In genomic region chr17:73199751-73200317, GRCh38 we compare ENCODE assay signal across 23 cellular contexts. TPM values are rescaled to one million over a fixed set of nuclear protein-coding genes. Genes with fewer than 3 reads are reported as not detected.
DNase-seq lines count a peak whose midpoint lies in the region; ATAC-seq, FAIRE-seq and TF ChIP-seq lines count a peak whose summit lies in the region.
"Had no signal": no experiment of that assay in that cellular context is flagged by ENCODE, and none has a peak within 500 bp of the region (broad histone marks: within the 10 kb centered on the region; RNA-seq: fewer than 3 reads in every experiment).

No MANE protein-coding gene starts in this region.

- H3K4me3 Mint-ChIP-seq in activated naive CD8-positive, alpha-beta T cell: no peak overlapping the region
- no peak overlapping the region for H3K4me3 Mint-ChIP-seq in activated naive CD8-positive, alpha-beta T cell treated with anti-CD3 and anti-CD28 coated beads, Interleukin-2, amount 50 U/mL, for 24 hours
- H3K4me3 Mint-ChIP-seq: GM23338, HFFc6 had no signal

- BruUV-seq in HepG2 (replicated peaks; lab: Mats Ljungman, UMichigan): no TSS peak

- H3K27ac Mint-ChIP-seq in activated naive CD8-positive, alpha-beta T cell: peak overlapping the region; percentile 70
- H3K27ac Mint-ChIP-seq in activated naive CD8-positive, alpha-beta T cell treated with anti-CD3 and anti-CD28 coated beads, Interleukin-2, amount 50 U/mL, for 24 hours: no peak overlapping the region
- H3K27ac Mint-ChIP-seq: GM23338, HFFc6 had no signal

- H3K9ac ChIP-seq in HepG2 (ENCODE audit: insufficient read depth, low read depth, low read length): no peak overlapping the region

- no peaks in the 10 kb centered on the region for H3K27me3 Mint-ChIP-seq in activated naive CD8-positive, alpha-beta T cell
- H3K27me3 Mint-ChIP-seq in activated naive CD8-positive, alpha-beta T cell treated with anti-CD3 and anti-CD28 coated beads, Interleukin-2, amount 50 U/mL, for 24 hours: no peaks in the 10 kb centered on the region
- H3K27me3 Mint-ChIP-seq: CD4-positive, alpha-beta memory T cell; IgD-negative memory B cell had no signal

- POLR2A ChIA-PET in HepG2 (lab: Yijun Ruan, JAX): interaction anchor here (2.3 to 4.4 kb wide), 2 partner anchors 7 to 32 kb away, joined by 11 to 47 read pairs; partner anchors contain the start of gene COG1

- H3K9me3 ChIP-seq in HepG2 (ENCODE audit: low read length): no peaks in the 10 kb centered on the region

- intact Hi-C loops in HepG2 (cut with micrococcal nuclease; ENCODE audit: unreplicated experiment): loop anchor here (2.0 to 5.0 kb wide), 4 partner anchors 31 to 608 kb away; partner anchors contain the start of gene CDC42EP4

- FAIRE-seq in HepG2 (lab: Jason Lieb, UNC): no peak
- FAIRE-seq: A204.1, GM12892, GM18507, H54, HTR-8/SVneo had no signal

- TF ChIP-seq POLR2A in HepG2 (IDR thresholded peaks at IDR 0.05; ENCODE audit: insufficient read depth in 1 of 2, low read depth in 2 of 2, low read length in 2 of 2): no peak

- H3K27me3 ChIP-seq in HepG2 (ENCODE audit: control insufficient read depth in 1 of 2, insufficient read depth in 2 of 2, low read length in 2 of 2): no peaks in the 10 kb centered on the region

- no peak for ATAC-seq in activated naive CD8-positive, alpha-beta T cell treated with anti-CD3 and anti-CD28 coated beads, Interleukin-2, amount 50 U/mL, for 24 hours
- ATAC-seq in HepG2: no peak
- ATAC-seq: GM23338, HCT116 had no signal

- TF ChIP-seq EP300 in HepG2 (IDR thresholded peaks at IDR 0.05; ENCODE audit: low read depth in 2 of 2, low read length in 2 of 2) (no peak), HepG2 (CRISPR knock-in tag; IDR thresholded peaks at IDR 0.05; ENCODE audit: borderline replicate concordance) (no peak)

- no peak overlapping the region for H2AFZ ChIP-seq in HepG2 (ENCODE audit: low read length)
- H2AFZ ChIP-seq: GM23338 had no signal

- no peaks in the 10 kb centered on the region for H3K9me3 Mint-ChIP-seq in activated naive CD8-positive, alpha-beta T cell (ENCODE audit: low read depth)
- H3K9me3 Mint-ChIP-seq in activated naive CD8-positive, alpha-beta T cell treated with anti-CD3 and anti-CD28 coated beads, Interleukin-2, amount 50 U/mL, for 24 hours: no peaks in the 10 kb centered on the region
- H3K9me3 Mint-ChIP-seq: CD4-positive, alpha-beta memory T cell; GM23338; HFFc6; IgD-negative memory B cell had no signal

- no peak overlapping the region for H3K4me2 ChIP-seq in HepG2 (ENCODE audit: low read depth, low read length)
- H3K4me2 ChIP-seq: GM23338 had no signal

- H3K27ac ChIP-seq in coronary artery (no peak overlapping the region), HepG2 (ENCODE audit: extremely low read length, insufficient read depth, low read length) (peak overlapping the region; percentile 76)
- H3K27ac ChIP-seq: C4-2B had no signal

- H4K20me1 ChIP-seq in HepG2 (ENCODE audit: insufficient read depth, low read length): peaks cover 3% of the 10 kb centered on the region; the same call in 1 of the 2 replicates

- WGBS in HepG2 (ENCODE audit: low lambda C conversion rate): over 99% methylated on average over 8 of the region's 8 CpGs

- no peak for DNase-seq in activated naive CD8-positive, alpha-beta T cell treated with anti-CD3 and anti-CD28 coated beads, Interleukin-2, amount 50 U/mL, for 24 hours
- DNase-seq in coronary artery (ENCODE audit: low spot score) (peak; percentile 52), HepG2 (ENCODE audit: low spot score) (no peak), CD1c-positive myeloid dendritic cell (ENCODE audit: extremely low spot score) (no peak), hippocampal formation (lab: John Stamatoyannopoulos, UW) (no peak)
- DNase-seq in stimulated activated naive CD4-positive, alpha-beta T cell (lab: John Stamatoyannopoulos, UW): no peak
- DNase-seq: AML-193; CD4-positive, alpha-beta memory T cell; DMS153; DMS79; GDM1; HFFc6 had no signal

- no peak for TF ChIP-seq CTCF in coronary artery (IDR thresholded peaks at IDR 0.05)
- TF ChIP-seq CTCF in HepG2 (CRISPR knock-in tag; IDR thresholded peaks at IDR 0.05): no peak

- CTCF ChIA-PET in HepG2 (lab: Yijun Ruan, JAX; ENCODE audit: low intra/inter-chr PET ratio, low total read pairs): no interaction called here

- H3K4me1 Mint-ChIP-seq in activated naive CD8-positive, alpha-beta T cell (ENCODE audit: low read depth): peaks cover 36% of the 10 kb centered on the region
- H3K4me1 Mint-ChIP-seq in activated naive CD8-positive, alpha-beta T cell treated with anti-CD3 and anti-CD28 coated beads, Interleukin-2, amount 50 U/mL, for 24 hours: peaks cover 25% of the 10 kb centered on the region

- H3K4me3 ChIP-seq in coronary artery (no peak overlapping the region), HepG2 (replicated peaks in 1 of 3; ENCODE audit: insufficient read depth in 1 of 3, low read depth in 2 of 3, low read length in 3 of 3) (no peak overlapping the region)
- H3K4me3 ChIP-seq: GM23338 had no signal

- H3K4me1 ChIP-seq in HepG2 (ENCODE audit: insufficient read depth, low read length): peaks cover 69% of the 10 kb centered on the region

- TF ChIP-seq RAD21 in HepG2 (CRISPR knock-in tag; IDR thresholded peaks at IDR 0.05): no peak

- peaks cover 30 to 68% of the 10 kb centered on the region in 2 experiments for H3K36me3 ChIP-seq in HepG2 (replicated peaks in 1 of 2; ENCODE audit: control insufficient read depth in 1 of 2, insufficient read depth in 2 of 2, low read length in 2 of 2)

- H3K36me3 Mint-ChIP-seq in activated naive CD8-positive, alpha-beta T cell: peaks cover 13% of the 10 kb centered on the region
- H3K36me3 Mint-ChIP-seq in activated naive CD8-positive, alpha-beta T cell treated with anti-CD3 and anti-CD28 coated beads, Interleukin-2, amount 50 U/mL, for 24 hours (ENCODE audit: low read depth): peaks cover 66% of the 10 kb centered on the region

- H3K79me2 ChIP-seq in HepG2 (ENCODE audit: insufficient read depth, low read length): peaks cover 28% of the 10 kb centered on the region

- in situ Hi-C loops in HepG2 (cut with HindIII; ENCODE audit: extremely low pct_ligation_motif_present, low pct_unique_long_range_greater_than_20kb): loop anchor here (10.0 kb wide), 1 partner anchor 625 kb away; no protein-coding TSS in a partner anchor

TF ChIP-seq in HepG2, 621 proteins besides CTCF, POLR2A, EP300 and RAD21 (continues in another document):
- 0 out of 2 replicates have a peak, but pooled peaks have one; percentile 29 for TF ChIP-seq THAP7 (CRISPR knock-in tag; IDR thresholded peaks at IDR 0.05)

RNA-seq across cellular contexts. Expression of gene COG1, which starts 7.0 kb away (rescaled TPM):
- 30.4 and 36.6 TPM in 2 replicates for total RNA-seq in HepG2 (2016; rRNA removed; fragmentation: Illumina TruSeq; extraction: Trizol)
- total RNA-seq in HepG2 (2016; cell fraction: cytosol; rRNA removed; fragmentation: Illumina TruSeq; extraction: Trizol; ENCODE audit: low read depth): 31.1 and 36.5 TPM in 2 replicates
- total RNA-seq in HepG2 (2016; cell fraction: insoluble cytoplasmic fraction; rRNA removed; fragmentation: Illumina TruSeq; extraction: Trizol): 27.8 and 35.5 TPM in 2 replicates
- 23.1 and 24.1 TPM in 2 replicates for total RNA-seq in HepG2 (2016; cell fraction: membrane; rRNA removed; fragmentation: Illumina TruSeq; extraction: Trizol)
- 30.5 and 33.6 TPM in 2 replicates for total RNA-seq in HepG2 (2016; cell fraction: nucleus; rRNA removed; fragmentation: Illumina TruSeq; extraction: Trizol)
- polyA plus RNA-seq in HepG2 (2011; rRNA removed): 39.7 and 42.4 TPM in 2 replicates
- 17.6 and 17.9 TPM in 2 replicates for polyA plus RNA-seq in HepG2 (2011; cell fraction: cytosol; rRNA removed)
- 109 and 125 TPM in 2 replicates for polyA plus RNA-seq in HepG2 (2011; cell fraction: nucleus; rRNA removed)
- 39.9 and 40.8 TPM in 2 replicates for polyA plus RNA-seq in HepG2 (2012)
- 7.6 and 9.4 TPM in 2 replicates for polyA plus RNA-seq in HepG2 (2016; cell fraction: cytosol; fragmentation: Illumina TruSeq; extraction: Trizol; ENCODE audit: low read depth)
- polyA plus RNA-seq in HepG2 (2016; cell fraction: insoluble cytoplasmic fraction; fragmentation: Illumina TruSeq; extraction: Trizol; ENCODE audit: low read depth): 29.1 and 39.8 TPM in 2 replicates
- polyA plus RNA-seq in HepG2 (2016; cell fraction: membrane; fragmentation: Illumina TruSeq; extraction: Trizol; ENCODE audit: low read depth): 12.3 and 15.1 TPM in 2 replicates
- 67.3 and 73.0 TPM in 2 replicates for polyA plus RNA-seq in HepG2 (2016; cell fraction: nucleus; fragmentation: Illumina TruSeq; extraction: Trizol; ENCODE audit: insufficient read depth, low read depth)
- 29.1 and 63.0 TPM in 2 replicates for polyA minus RNA-seq in HepG2 (2011; rRNA and poly(A)+ RNA removed; ENCODE audit: low replicate concordance)
- polyA minus RNA-seq in HepG2 (2011; cell fraction: cytosol; rRNA and poly(A)+ RNA removed): 21.6 and 22.3 TPM in 2 replicates
- polyA minus RNA-seq in HepG2 (2011; cell fraction: nucleus; rRNA and poly(A)+ RNA removed): 95.8 and 106 TPM in 2 replicates

RNA-seq across cellular contexts. Expression of gene SSTR2, which starts 35.0 kb away (rescaled TPM):
- not detected in 2 replicates for total RNA-seq in HepG2 (2016; rRNA removed; fragmentation: Illumina TruSeq; extraction: Trizol)
- total RNA-seq in HepG2 (2016; cell fraction: cytosol; rRNA removed; fragmentation: Illumina TruSeq; extraction: Trizol; ENCODE audit: low read depth): not detected in 2 replicates
- total RNA-seq in HepG2 (2016; cell fraction: insoluble cytoplasmic fraction; rRNA removed; fragmentation: Illumina TruSeq; extraction: Trizol): 0.04 TPM in 1 of 2 replicates, not detected in the other
- 0.03 TPM in 1 of 2 replicates, not detected in the other for total RNA-seq in HepG2 (2016; cell fraction: membrane; rRNA removed; fragmentation: Illumina TruSeq; extraction: Trizol)
- not detected in 2 replicates for total RNA-seq in HepG2 (2016; cell fraction: nucleus; rRNA removed; fragmentation: Illumina TruSeq; extraction: Trizol)
- polyA plus RNA-seq in HepG2 (2011; rRNA removed): 0.01 and 0.04 TPM in 2 replicates
- 0.05 TPM in 2 replicates for polyA plus RNA-seq in HepG2 (2011; cell fraction: cytosol; rRNA removed)
- 0.03 TPM in 2 replicates for polyA plus RNA-seq in HepG2 (2011; cell fraction: nucleus; rRNA removed)
- polyA plus RNA-seq in HepG2 (2012): 0.03 and 0.21 TPM in 2 replicates
- polyA plus RNA-seq in HepG2 (2016; cell fraction: cytosol; fragmentation: Illumina TruSeq; extraction: Trizol; ENCODE audit: low read depth): 0.02 TPM in 1 of 2 replicates, not detected in the other
- not detected in 2 replicates for polyA plus RNA-seq in HepG2 (2016; cell fraction: insoluble cytoplasmic fraction; fragmentation: Illumina TruSeq; extraction: Trizol; ENCODE audit: low read depth)
- polyA plus RNA-seq in HepG2 (2016; cell fraction: membrane; fragmentation: Illumina TruSeq; extraction: Trizol; ENCODE audit: low read depth): 0.02 TPM in 1 of 2 replicates, not detected in the other
- not detected in 2 replicates for polyA plus RNA-seq in HepG2 (2016; cell fraction: nucleus; fragmentation: Illumina TruSeq; extraction: Trizol; ENCODE audit: insufficient read depth, low read depth)
- polyA minus RNA-seq in HepG2 (2011; rRNA and poly(A)+ RNA removed; ENCODE audit: low replicate concordance): 0.07 and 0.14 TPM in 2 replicates
- not detected in 2 replicates for polyA minus RNA-seq in HepG2 (2011; cell fraction: cytosol; rRNA and poly(A)+ RNA removed)
- under 0.01 and 0.12 TPM in 2 replicates for polyA minus RNA-seq in HepG2 (2011; cell fraction: nucleus; rRNA and poly(A)+ RNA removed)
- total RNA-seq: CD4-positive, alpha-beta memory T cell had no signal
- polyA plus RNA-seq: BJ; CD4-positive, alpha-beta memory T cell; IgD-negative memory B cell had no signal
